ENCODE assay signal across 1 cellular context in the genomic region with DNA sequence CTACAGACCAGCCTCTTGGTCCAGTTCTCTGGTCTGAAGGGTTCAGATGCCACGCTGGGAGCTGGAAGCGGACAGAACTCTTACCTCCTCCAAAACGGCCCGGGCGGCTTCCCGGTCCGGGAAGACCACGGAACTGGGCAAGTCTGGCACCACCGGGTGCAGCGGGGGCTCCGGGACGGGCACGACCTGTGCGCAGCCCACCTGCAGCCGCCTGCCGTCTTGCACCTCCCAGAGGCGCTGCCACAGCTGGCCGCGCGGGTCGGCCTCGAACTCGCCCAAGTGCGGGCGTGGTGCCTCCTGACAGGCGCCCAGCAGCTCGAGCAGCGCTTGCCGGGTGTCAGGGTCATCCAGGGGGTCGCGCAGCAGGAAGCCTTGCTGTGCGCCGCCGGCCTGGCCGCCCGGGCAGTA.
TF ChIP-seq lines count a peak whose summit lies in the region.

No MANE protein-coding gene starts in this region.

TF ChIP-seq in liver, 16 proteins besides CTCF, POLR2A, EP300 and RAD21 (continued from another document):
- TF ChIP-seq, protein P1, sequence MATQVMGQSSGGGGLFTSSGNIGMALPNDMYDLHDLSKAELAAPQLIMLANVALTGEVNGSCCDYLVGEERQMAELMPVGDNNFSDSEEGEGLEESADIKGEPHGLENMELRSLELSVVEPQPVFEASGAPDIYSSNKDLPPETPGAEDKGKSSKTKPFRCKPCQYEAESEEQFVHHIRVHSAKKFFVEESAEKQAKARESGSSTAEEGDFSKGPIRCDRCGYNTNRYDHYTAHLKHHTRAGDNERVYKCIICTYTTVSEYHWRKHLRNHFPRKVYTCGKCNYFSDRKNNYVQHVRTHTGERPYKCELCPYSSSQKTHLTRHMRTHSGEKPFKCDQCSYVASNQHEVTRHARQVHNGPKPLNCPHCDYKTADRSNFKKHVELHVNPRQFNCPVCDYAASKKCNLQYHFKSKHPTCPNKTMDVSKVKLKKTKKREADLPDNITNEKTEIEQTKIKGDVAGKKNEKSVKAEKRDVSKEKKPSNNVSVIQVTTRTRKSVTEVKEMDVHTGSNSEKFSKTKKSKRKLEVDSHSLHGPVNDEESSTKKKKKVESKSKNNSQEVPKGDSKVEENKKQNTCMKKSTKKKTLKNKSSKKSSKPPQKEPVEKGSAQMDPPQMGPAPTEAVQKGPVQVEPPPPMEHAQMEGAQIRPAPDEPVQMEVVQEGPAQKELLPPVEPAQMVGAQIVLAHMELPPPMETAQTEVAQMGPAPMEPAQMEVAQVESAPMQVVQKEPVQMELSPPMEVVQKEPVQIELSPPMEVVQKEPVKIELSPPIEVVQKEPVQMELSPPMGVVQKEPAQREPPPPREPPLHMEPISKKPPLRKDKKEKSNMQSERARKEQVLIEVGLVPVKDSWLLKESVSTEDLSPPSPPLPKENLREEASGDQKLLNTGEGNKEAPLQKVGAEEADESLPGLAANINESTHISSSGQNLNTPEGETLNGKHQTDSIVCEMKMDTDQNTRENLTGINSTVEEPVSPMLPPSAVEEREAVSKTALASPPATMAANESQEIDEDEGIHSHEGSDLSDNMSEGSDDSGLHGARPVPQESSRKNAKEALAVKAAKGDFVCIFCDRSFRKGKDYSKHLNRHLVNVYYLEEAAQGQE (IDR thresholded peaks at IDR 0.05) = no peak
- TF ChIP-seq TAF1 (conservative IDR thresholded peaks at IDR 0.05) = no peak
